Comparison of ENCODE assay signal across 8 cellular contexts in genomic region chr5:97534166-97534565, GRCh38.
A peak's percentile ranks its signal among the peaks of the same experiment; 100 is the strongest.
DNase-seq lines count a peak whose midpoint lies in the region; ATAC-seq and TF ChIP-seq lines count a peak whose summit lies in the region.

No MANE protein-coding gene starts in this region.

- in situ Hi-C loops in Caki2 (cut with HindIII; ENCODE audit: low pct_unique_long_range_greater_than_20kb, low sequenced_read_pairs), result no loop called here

- H3K4me1 ChIP-seq in liver (ENCODE audit: control insufficient read depth in 4 of 4, insufficient read depth in 4 of 4, low read length in 3 of 4), result no peaks in the 10 kb centered on the region

- no peak overlapping the region for H3K27ac ChIP-seq in liver (ENCODE audit: low read depth in 1 of 2, low read length in 2 of 2)

- peak; percentile 54 for DNase-seq in Caki2 (ENCODE audit: low read depth)
- DNase-seq in NCI-H82 treated with DMSO at 0.1 percent for 48 hours (lab: John Stamatoyannopoulos, UW; ENCODE audit: unreplicated experiment), result peak; percentile 31
- peak; percentile 38 for DNase-seq in cerebellar cortex (ENCODE audit: low spot score)
- DNase-seq in NCI-H1048 (lab: John Stamatoyannopoulos, UW), result no peak
- DNase-seq in NCI-H2196 (lab: John Stamatoyannopoulos, UW; ENCODE audit: unreplicated experiment), result no peak

- no peaks in the 10 kb centered on the region for H3K36me3 ChIP-seq in liver (ENCODE audit: control insufficient read depth in 4 of 4, insufficient read depth in 3 of 4, low read depth in 1 of 4, low read length in 3 of 4)

- H3K4me3 ChIP-seq in liver (ENCODE audit: low read depth in 1 of 3, low read length in 3 of 3), result no peak overlapping the region

- no peaks in the 10 kb centered on the region for H3K27me3 ChIP-seq in liver (ENCODE audit: control insufficient read depth in 4 of 4, insufficient read depth in 4 of 4, low read length in 3 of 4)

- H3K9me3 ChIP-seq in liver (ENCODE audit: control insufficient read depth in 4 of 4, low read length in 3 of 4), result no peaks in the 10 kb centered on the region

- no peak overlapping the region for H3K9ac ChIP-seq in liver (ENCODE audit: low read depth in 1 of 2, low read length in 2 of 2)

- ATAC-seq in GM18907 (IDR thresholded peaks at IDR 0.05; ENCODE audit: unreplicated experiment) (peak; percentile 72), HG03045 (IDR thresholded peaks at IDR 0.05; ENCODE audit: unreplicated experiment) (peak; percentile 64)

- TF ChIP-seq RAD21 in liver (IDR thresholded peaks at IDR 0.05), result peak; percentile 82 to 88

- peak; percentile 57 for TF ChIP-seq CTCF in liver (IDR thresholded peaks at IDR 0.05; ENCODE audit: low read depth, low read length, missing input control)

TF ChIP-seq in liver, 16 proteins besides CTCF, POLR2A, EP300 and RAD21:
- no peak for TF ChIP-seq HNF4G (IDR thresholded peaks at IDR 0.05)
- no peak for TF ChIP-seq NR2F2 (IDR thresholded peaks at IDR 0.05)
- no peak for TF ChIP-seq JUND (IDR thresholded peaks at IDR 0.05)
- peak; percentile 12 for TF ChIP-seq YY1 (IDR thresholded peaks at IDR 0.05)
- no peak for TF ChIP-seq GABPA (IDR thresholded peaks at IDR 0.05 in 1 of 2, conservative IDR thresholded peaks at IDR 0.05 in 1 of 2)
TF ChIP-seq in liver: peak in this region for 1.

Comparison
In these comparisons a context has a peak if more than half of its experiments do, and no peak if none do; other contexts are left out.
1. DNase-seq: peak in Caki2 (single experiment), NCI-H82 treated with DMSO at 0.1 percent for 48 hours (single experiment) and cerebellar cortex (single experiment); none in NCI-H1048 (single experiment) and NCI-H2196 (single experiment).